In genomic region chr6:96837138-96837971, GRCh38 we compare ENCODE assay signal across 8 cellular contexts. TPM values are rescaled to one million over a fixed set of nuclear protein-coding genes. Genes with fewer than 3 reads are reported as not detected.
DNase-seq lines count a peak whose midpoint lies in the region; ATAC-seq and TF ChIP-seq lines count a peak whose summit lies in the region.

TSS of gene GPR63 (minus strand) at chr6:96837477. CDS start at chr6:96799731, 37,746 bp downstream.

- H3K9me3 ChIP-seq in PC-9 (ENCODE audit: insufficient read depth, low read depth) (no peaks in the 10 kb centered on the region), neural progenitor cell (ENCODE audit: low read depth) (no peaks in the 10 kb centered on the region)

- peaks cover 6% of the 10 kb centered on the region; the same call in 1 of the 2 replicates for H3F3A ChIP-seq in PC-9 (ENCODE audit: insufficient read depth, low read depth)
- peaks cover 8% of the 10 kb centered on the region for H3F3A ChIP-seq in neural progenitor cell (ENCODE audit: low read depth)

- intact Hi-C loops in PC-9 (cut with micrococcal nuclease; ENCODE audit: unreplicated experiment) = loop anchor here (1.0 kb wide), 1 partner anchor 60 kb away; the partner anchor contains the start of gene NDUFAF4

- peak within 1 kb of the TSS; percentile 54 for H3K27ac Mint-ChIP-seq in activated T-helper 17 cell treated with anti-CD3 and anti-CD28 coated beads, Interleukin-2, amount 50 U/mL, for 72 hours
- peak within 1 kb of the TSS; percentile 95 for H3K27ac Mint-ChIP-seq in neural progenitor cell

- POLR2A ChIA-PET in PC-9 (lab: Charles Lee; ENCODE audit: unreplicated experiment) = no interaction called here

- DNase-seq in DMS 273 treated with DMSO at 0.1 percent for 48 hours (lab: John Stamatoyannopoulos, UW) = peak; percentile 52
- peak; percentile 60 for DNase-seq in HS-5 (ENCODE audit: low read depth)
- peak; percentile 60 to 73 for DNase-seq in PC-9
- peak; percentile 40 for DNase-seq in fibroblast of villous mesenchyme (ENCODE audit: low read depth)
- DNase-seq in neural progenitor cell (ENCODE audit: low spot score) = peak; percentile 90
- DNase-seq in stromal cell of bone marrow (ENCODE audit: low read depth) = peak; percentile 12

- H3K4me3 Mint-ChIP-seq in activated T-helper 17 cell treated with anti-CD3 and anti-CD28 coated beads, Interleukin-2, amount 50 U/mL, for 72 hours = peak within 1 kb of the TSS; percentile 85
- peak within 1 kb of the TSS; percentile 100 for H3K4me3 Mint-ChIP-seq in neural progenitor cell

- H3K4me1 ChIP-seq in PC-9 (replicated peaks; ENCODE audit: insufficient read depth) = peaks cover 13% of the 10 kb centered on the region
- peaks cover 20% of the 10 kb centered on the region for H3K4me1 ChIP-seq in neural progenitor cell

- H4K20me1 ChIP-seq in PC-9 (ENCODE audit: insufficient read depth) (no peaks in the 10 kb centered on the region), neural progenitor cell (ENCODE audit: low read depth) (peaks cover 8% of the 10 kb centered on the region)

- CTCF ChIA-PET in PC-9 (lab: Charles Lee) = no interaction called here

- H3K36me3 ChIP-seq in PC-9 (ENCODE audit: low read depth) = no peaks in the 10 kb centered on the region
- H3K36me3 ChIP-seq in neural progenitor cell = no peaks in the 10 kb centered on the region

- H3K27ac ChIP-seq in PC-9 = no peak within 1 kb of the TSS
- H3K27ac ChIP-seq in neural progenitor cell = peak within 1 kb of the TSS; percentile 22

- H3K9me2 ChIP-seq in PC-9 (ENCODE audit: insufficient read depth) = no peaks in the 10 kb centered on the region

- peaks cover 5% of the 10 kb centered on the region for H3K4me1 Mint-ChIP-seq in activated T-helper 17 cell treated with anti-CD3 and anti-CD28 coated beads, Interleukin-2, amount 50 U/mL, for 72 hours
- H3K4me1 Mint-ChIP-seq in neural progenitor cell = peaks cover 20% of the 10 kb centered on the region

- H3K4me3 ChIP-seq in PC-9 (peak within 1 kb of the TSS; percentile 69), fibroblast of villous mesenchyme (ENCODE audit: low read depth, low read length) (peak within 1 kb of the TSS; percentile 65), neural progenitor cell (peak within 1 kb of the TSS; percentile 82)

- no peaks in the 10 kb centered on the region; the same call in 1 of the 2 replicates for H3K27me3 ChIP-seq in PC-9 (ENCODE audit: insufficient read depth, low read depth)
- H3K27me3 ChIP-seq in neural progenitor cell = peaks cover 21% of the 10 kb centered on the region

- no peaks in the 10 kb centered on the region for H3K36me3 Mint-ChIP-seq in activated T-helper 17 cell treated with anti-CD3 and anti-CD28 coated beads, Interleukin-2, amount 50 U/mL, for 72 hours (ENCODE audit: low read depth)
- no peaks in the 10 kb centered on the region for H3K36me3 Mint-ChIP-seq in neural progenitor cell

- H2AFZ ChIP-seq in PC-9 (peak within 1 kb of the TSS; percentile 99), neural progenitor cell (replicated peaks) (peak within 1 kb of the TSS; percentile 99)

- H3K9ac ChIP-seq in neural progenitor cell = peak within 1 kb of the TSS; percentile 60

- no peaks in the 10 kb centered on the region for H3K79me2 ChIP-seq in PC-9 (ENCODE audit: low read depth)
- H3K79me2 ChIP-seq in neural progenitor cell (ENCODE audit: low read depth) = peaks cover 40% of the 10 kb centered on the region

- H3K4me2 ChIP-seq in PC-9 (peak within 1 kb of the TSS; percentile 88), neural progenitor cell (peak within 1 kb of the TSS; percentile 85)

- peaks cover 3% of the 10 kb centered on the region for H3K27me3 Mint-ChIP-seq in activated T-helper 17 cell treated with anti-CD3 and anti-CD28 coated beads, Interleukin-2, amount 50 U/mL, for 72 hours
- H3K27me3 Mint-ChIP-seq in neural progenitor cell (ENCODE audit: insufficient read depth, low read depth) = peaks cover 8% of the 10 kb centered on the region

- TF ChIP-seq CTCF in PC-9 (conservative IDR thresholded peaks at IDR 0.05) (no peak), fibroblast of villous mesenchyme (IDR thresholded peaks at IDR 0.05; ENCODE audit: insufficient read depth, low read depth, low read length) (no peak), neural progenitor cell (IDR thresholded peaks at IDR 0.05) (no peak)

- peak; percentile 93 for ATAC-seq in GM21367 (IDR thresholded peaks at IDR 0.05; ENCODE audit: unreplicated experiment)
- ATAC-seq in activated T-helper 17 cell treated with anti-CD3 and anti-CD28 coated beads, Interleukin-2, amount 50 U/mL, for 72 hours (replicated peaks) = peak; percentile 92

- BruUV-seq in PC-9 (replicated peaks; lab: Mats Ljungman, UMichigan) = no TSS peak

- no peaks in the 10 kb centered on the region for H3K9me3 Mint-ChIP-seq in activated T-helper 17 cell treated with anti-CD3 and anti-CD28 coated beads, Interleukin-2, amount 50 U/mL, for 72 hours
- H3K9me3 Mint-ChIP-seq in neural progenitor cell = no peaks in the 10 kb centered on the region

RNA-seq across cellular contexts. Expression of gene GPR63, which starts in this region (rescaled TPM):
- total RNA-seq in PC-9 (2021) (1.3 and 1.9 TPM in 2 replicates), fibroblast of villous mesenchyme (under 0.01 and 0.32 TPM in 2 replicates), neural progenitor cell (ENCODE audit: low replicate concordance) (13.2 and 18.2 TPM in 2 replicates)
- total RNA-seq in activated T-helper 17 cell treated with anti-CD3 and anti-CD28 coated beads, Interleukin-2, amount 50 U/mL, for 72 hours = 1 to 10 TPM; 1.7 to 3.0 TPM

Comparison
In these comparisons a context has a peak if more than half of its experiments do, and no peak if none do; other contexts are left out.
1. Peak in DNase-seq and H3K4me3 ChIP-seq in fibroblast of villous mesenchyme; RNA of the gene not detected or under 1 TPM.
2. DNase-seq: peak in every context shown above with its lines; median percentile 90 in neural progenitor cell; 66 in PC-9; 60 in HS-5; 52 in DMS 273 treated with DMSO at 0.1 percent for 48 hours; 40 in fibroblast of villous mesenchyme; 12 in stromal cell of bone marrow.